ENCODE assay signal across 7 cellular contexts in genomic region chr2:242071378-242071777, GRCh38.
A peak's percentile ranks its signal among the peaks of the same experiment; 100 is the strongest.
DNase-seq lines count a peak whose midpoint lies in the region; ATAC-seq, FAIRE-seq and TF ChIP-seq lines count a peak whose summit lies in the region.
"Not testable (repeated sequence)": the region's sequence is repeated elsewhere in the genome, so short reads cannot be mapped to it uniquely, and the experiment has no call there.

No MANE protein-coding gene starts in this region.

- not testable (repeated sequence) for H2AFZ ChIP-seq in K562 (ENCODE audit: low read depth, low read length); HepG2 (ENCODE audit: low read length)

- TF ChIP-seq RAD21 in K562 (CRISPR knock-in tag; conservative IDR thresholded peaks at IDR 0.05 in 1 of 2, IDR thresholded peaks at IDR 0.05 in 1 of 2); HepG2 (CRISPR knock-in tag; IDR thresholded peaks at IDR 0.05): not testable (repeated sequence)

- peaks cover 20% of the 10 kb centered on the region for H3K36me3 Mint-ChIP-seq in Calu3 (ENCODE audit: insufficient read depth, unreplicated experiment)

- not testable (repeated sequence) for ATAC-seq in K562, HepG2

- not testable (repeated sequence) for H3K4me3 ChIP-seq in K562; dorsolateral prefrontal cortex; HepG2 (replicated peaks in 1 of 3; ENCODE audit: insufficient read depth in 1 of 3, low read depth in 2 of 3, low read length in 3 of 3)

- H3K9me1 ChIP-seq in K562 (ENCODE audit: control insufficient read depth, insufficient read depth, low read length), result not testable (repeated sequence)

- H3K27me3 ChIP-seq in K562 (ENCODE audit: control insufficient read depth in 2 of 2, insufficient read depth in 2 of 2, low read length in 2 of 2); dorsolateral prefrontal cortex; HepG2 (ENCODE audit: control insufficient read depth in 1 of 2, insufficient read depth in 2 of 2, low read length in 2 of 2): not testable (repeated sequence)

- POLR2A ChIA-PET in RWPE1 (lab: Yijun Ruan, JAX; ENCODE audit: low non-redundant PET); K562 (lab: Yijun Ruan, JAX): not testable (repeated sequence)
- POLR2A ChIA-PET in HepG2 (lab: Yijun Ruan, JAX), result interaction anchor here (1.9 kb wide), 1 partner anchor 10 kb away, joined by 10 read pairs; no protein-coding TSS in a partner anchor

- 40% methylated on average over 5 of the region's 7 CpGs for WGBS in K562 (ENCODE audit: insufficient coverage, low coverage, missing lambda C conversion rate)
- 93% methylated on average over 7 of the region's 7 CpGs for WGBS in HepG2 (ENCODE audit: low lambda C conversion rate)

- H3K9ac ChIP-seq in K562 (ENCODE audit: insufficient read depth in 1 of 2, low read depth in 2 of 2, low read length in 2 of 2); HepG2 (ENCODE audit: insufficient read depth, low read depth, low read length): not testable (repeated sequence)

- H3K9me3 Mint-ChIP-seq in Calu3 (ENCODE audit: low read depth, unreplicated experiment), result not testable (repeated sequence)

- not testable (repeated sequence) for H4K20me1 ChIP-seq in K562 (replicated peaks; ENCODE audit: control insufficient read depth, insufficient read depth, low read length); HepG2 (ENCODE audit: insufficient read depth, low read length)

- H3K27ac ChIP-seq in RWPE1, result 0 out of 2 replicates have a peak overlapping the region, but pooled peaks have one; percentile 90
- H3K27ac ChIP-seq in K562 (ENCODE audit: extremely low read depth, low read depth, low read length), result not testable (repeated sequence)
- peak overlapping the region in 55 of 59 donors; percentile 20 to 96 (median 80) for H3K27ac ChIP-seq in dorsolateral prefrontal cortex
- peak overlapping the region; percentile 76 for H3K27ac ChIP-seq in HepG2 (ENCODE audit: extremely low read length, insufficient read depth, low read length)

- not testable (repeated sequence) for TF ChIP-seq EP300 in K562 (IDR thresholded peaks at IDR 0.05; ENCODE audit: low read length); HepG2 (IDR thresholded peaks at IDR 0.05; ENCODE audit: low read depth in 2 of 2, low read length in 2 of 2); HepG2 (CRISPR knock-in tag; IDR thresholded peaks at IDR 0.05; ENCODE audit: borderline replicate concordance)

- not testable (repeated sequence) for H3K4me3 Mint-ChIP-seq in Calu3 (ENCODE audit: low read depth, unreplicated experiment)

- in situ Hi-C loops in K562 (cut with MboI); HepG2 (cut with HindIII; ENCODE audit: extremely low pct_ligation_motif_present, low pct_unique_long_range_greater_than_20kb): not testable (repeated sequence)

- not testable (repeated sequence) for H3K27me3 Mint-ChIP-seq in Calu3 (ENCODE audit: unreplicated experiment)

- not testable (repeated sequence) for TF ChIP-seq CTCF in Calu3 (IDR thresholded peaks at IDR 0.05; ENCODE audit: unreplicated experiment); RWPE1 (conservative IDR thresholded peaks at IDR 0.05; ENCODE audit: low read depth); K562 (IDR thresholded peaks at IDR 0.05 in 2 of 3, conservative IDR thresholded peaks at IDR 0.05 in 1 of 3; ENCODE audit: insufficient read depth in 2 of 3, low read depth in 1 of 3, low read length in 3 of 3); dorsolateral prefrontal cortex (IDR thresholded peaks at IDR 0.05 in 54 of 56, conservative IDR thresholded peaks at IDR 0.05 in 2 of 56; ENCODE audit: low read depth in 1 of 56, partially characterized antibody in 56 of 56); HepG2 (CRISPR knock-in tag; IDR thresholded peaks at IDR 0.05)

- FAIRE-seq in K562 (lab: Jason Lieb, UNC); HepG2 (lab: Jason Lieb, UNC): not testable (repeated sequence)

- not testable (repeated sequence) for H3K4me2 ChIP-seq in K562 (ENCODE audit: insufficient read depth, low read length); HepG2 (ENCODE audit: low read depth, low read length)

- H3K4me1 Mint-ChIP-seq in Calu3 (ENCODE audit: low read depth, unreplicated experiment), result peaks cover 60% of the 10 kb centered on the region

- H3K4me1 ChIP-seq in K562 (replicated peaks in 1 of 2; ENCODE audit: control insufficient read depth in 2 of 2, insufficient read depth in 2 of 2, low read length in 2 of 2), result not testable (repeated sequence)
- peaks cover 59% of the 10 kb centered on the region for H3K4me1 ChIP-seq in HepG2 (ENCODE audit: insufficient read depth, low read length)

- TF ChIP-seq POLR2A in K562 (conservative IDR thresholded peaks at IDR 0.05); HepG2 (IDR thresholded peaks at IDR 0.05; ENCODE audit: insufficient read depth in 1 of 2, low read depth in 2 of 2, low read length in 2 of 2): not testable (repeated sequence)

- not testable (repeated sequence) for H3K9me3 ChIP-seq in K562 (replicated peaks; ENCODE audit: control insufficient read depth, insufficient read depth, low read depth, low read length); HepG2 (ENCODE audit: low read length)

- not testable (repeated sequence) for H3K79me2 ChIP-seq in K562 (ENCODE audit: control insufficient read depth, insufficient read depth, low read length); HepG2 (ENCODE audit: insufficient read depth, low read length)

- not testable (repeated sequence) for H3K36me3 ChIP-seq in K562 (ENCODE audit: control insufficient read depth, insufficient read depth, low read length); HepG2 (replicated peaks in 1 of 2; ENCODE audit: control insufficient read depth in 1 of 2, insufficient read depth in 2 of 2, low read length in 2 of 2)

- intact Hi-C loops in Calu3 (cut with micrococcal nuclease; ENCODE audit: unreplicated experiment); K562 (cut with micrococcal nuclease); dorsolateral prefrontal cortex (cut with DNase I); HepG2 (cut with micrococcal nuclease; ENCODE audit: unreplicated experiment): not testable (repeated sequence)

- CTCF ChIA-PET in Calu3 (lab: Charles Lee); RWPE1 (lab: Yijun Ruan, JAX); K562 (lab: Yijun Ruan, JAX; ENCODE audit: low intra/inter-chr PET ratio); HepG2 (lab: Yijun Ruan, JAX; ENCODE audit: low intra/inter-chr PET ratio, low total read pairs): not testable (repeated sequence)

- BruUV-seq in Calu3 (replicated peaks; lab: Mats Ljungman, UMichigan); K562 (replicated peaks; lab: Mats Ljungman, UMichigan); HepG2 (replicated peaks; lab: Mats Ljungman, UMichigan): not testable (repeated sequence)

- DNase-seq in Calu3; RWPE1 (ENCODE audit: low spot score); K562 (ENCODE audit: extremely low read depth in 1 of 4, low spot score in 3 of 4); HepG2 (ENCODE audit: low spot score): not testable (repeated sequence)
- DNase-seq in dorsolateral prefrontal cortex (peak in 4 of 10 donors; percentile 57 to 73 (median 62)), putamen (ENCODE audit: low spot score) (peak; percentile 34), superior temporal gyrus (ENCODE audit: extremely low spot score) (peak; percentile 41)

- H3K27ac Mint-ChIP-seq in Calu3 (ENCODE audit: unreplicated experiment), result peak overlapping the region; percentile 92

TF ChIP-seq in K562, 482 proteins besides CTCF, POLR2A, EP300 and RAD21:
- TF ChIP-seq, protein P1, sequence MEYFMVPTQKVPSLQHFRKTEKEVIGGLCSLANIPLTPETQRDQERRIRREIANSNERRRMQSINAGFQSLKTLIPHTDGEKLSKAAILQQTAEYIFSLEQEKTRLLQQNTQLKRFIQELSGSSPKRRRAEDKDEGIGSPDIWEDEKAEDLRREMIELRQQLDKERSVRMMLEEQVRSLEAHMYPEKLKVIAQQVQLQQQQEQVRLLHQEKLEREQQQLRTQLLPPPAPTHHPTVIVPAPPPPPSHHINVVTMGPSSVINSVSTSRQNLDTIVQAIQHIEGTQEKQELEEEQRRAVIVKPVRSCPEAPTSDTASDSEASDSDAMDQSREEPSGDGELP (CRISPR knock-in tag; IDR thresholded peaks at IDR 0.05; ENCODE audit: borderline replicate concordance), result 0 out of 2 replicates have a peak, but pooled peaks have one; percentile 21

TF ChIP-seq in HepG2, 621 proteins besides CTCF, POLR2A, EP300 and RAD21 (continues in another document):
- TF ChIP-seq FOSL2 (CRISPR knock-in tag; IDR thresholded peaks at IDR 0.05) (0 out of 2 replicates have a peak, but pooled peaks have one; percentile 10), RARA (CRISPR knock-in tag; IDR thresholded peaks at IDR 0.05) (0 out of 2 replicates have a peak, but pooled peaks have one; percentile 19), CREB1 (IDR thresholded peaks at IDR 0.05) (0 out of 2 replicates have a peak, but pooled peaks have one; percentile 9)
- TF ChIP-seq CREB1 (CRISPR knock-in tag; IDR thresholded peaks at IDR 0.05), result not testable (repeated sequence)
